In the genomic region with DNA sequence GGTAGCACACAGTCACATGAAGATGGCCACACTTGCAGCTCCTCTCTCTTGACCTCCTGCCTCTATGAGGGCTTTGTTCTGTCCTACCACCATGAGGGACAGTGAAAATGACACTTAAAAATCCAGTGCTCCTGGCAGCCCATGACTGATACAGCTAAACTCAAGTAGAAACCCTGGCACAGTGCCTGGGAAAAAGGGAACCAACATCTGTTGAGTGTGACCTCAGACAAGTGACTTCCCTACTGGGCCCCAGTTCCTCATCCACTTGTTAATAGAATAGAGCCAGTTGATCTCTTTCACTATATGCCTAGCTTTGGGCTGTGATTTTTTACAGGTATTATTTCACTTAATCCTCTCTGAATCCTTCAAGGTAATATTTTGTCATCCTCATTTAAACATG, we compare ENCODE assay signal across 10 cellular contexts. TPM values are rescaled to one million over a fixed set of nuclear protein-coding genes. Genes with fewer than 3 reads are reported as not detected.
DNase-seq lines count a peak whose midpoint lies in the region; ATAC-seq and TF ChIP-seq lines count a peak whose summit lies in the region.
"Had no signal": no experiment of that assay in that cellular context is flagged by ENCODE, and none has a peak within 500 bp of the region (broad histone marks: within the 10 kb centered on the region; RNA-seq: fewer than 3 reads in every experiment).

No MANE protein-coding gene starts in this region.

- H3K27me3 Mint-ChIP-seq in nephron progenitor cell (ENCODE audit: low read depth, poor library complexity), result peaks cover 2% of the 10 kb centered on the region

- no peak for TF ChIP-seq POLR2A in testis (IDR thresholded peaks at IDR 0.05)

- intact Hi-C loops in heart right ventricle (cut with DNase I) (no loop called here), testis (cut with DNase I; ENCODE audit: low total_unique reads) (no loop called here)

- H3K27me3 ChIP-seq in heart right ventricle (no peaks in the 10 kb centered on the region), testis (no peaks in the 10 kb centered on the region)

- peak overlapping the region in 1 of 10 donors; percentile 22 for H3K27ac ChIP-seq in heart right ventricle
- H3K27ac ChIP-seq in testis, result no peak overlapping the region

- no peaks in the 10 kb centered on the region for H3K36me3 ChIP-seq in heart right ventricle
- H3K36me3 ChIP-seq in testis (ENCODE audit: low read depth, missing control alignments), result no peaks in the 10 kb centered on the region

- H3K4me3 ChIP-seq in heart right ventricle (no peak overlapping the region), testis (no peak overlapping the region), foreskin fibroblast (ENCODE audit: low read depth in 1 of 2, low read length in 2 of 2) (no peak overlapping the region)

- H3K4me1 ChIP-seq in heart right ventricle (peaks cover 0 to 12% (median 8%) of the 10 kb centered on the region in 9 donors), testis (no peaks in the 10 kb centered on the region)

- no peaks in the 10 kb centered on the region for H3K36me3 Mint-ChIP-seq in nephron progenitor cell (ENCODE audit: low read depth)

- no peaks in the 10 kb centered on the region for H3K9me3 Mint-ChIP-seq in nephron progenitor cell

- no peak overlapping the region for H3K4me3 Mint-ChIP-seq in nephron progenitor cell

- no peak overlapping the region for H3K27ac Mint-ChIP-seq in nephron progenitor cell

- DNase-seq in NOMO-1 treated with dmso at 0.1 percent for 144 hours (lab: John Stamatoyannopoulos, UW; ENCODE audit: unreplicated experiment) (peak; percentile 48), heart right ventricle (peak in 1 of 2 donors; percentile 85), testis (peak; percentile 55), nephron progenitor cell (no peak), foreskin fibroblast (no peak)
- DNase-seq: glutamatergic neuron had no signal

- H3K4me1 Mint-ChIP-seq in nephron progenitor cell, result peaks cover 3% of the 10 kb centered on the region

- TF ChIP-seq CTCF in heart right ventricle (IDR thresholded peaks at IDR 0.05) (no peak), testis (IDR thresholded peaks at IDR 0.05) (no peak), nephron progenitor cell (IDR thresholded peaks at IDR 0.05) (no peak), foreskin fibroblast (IDR thresholded peaks at IDR 0.05; ENCODE audit: low read depth, low read length) (no peak)

- no peaks in the 10 kb centered on the region for H3K9me3 ChIP-seq in heart right ventricle
- no peaks in the 10 kb centered on the region for H3K9me3 ChIP-seq in testis

- ATAC-seq in HG03025 (IDR thresholded peaks at IDR 0.05; ENCODE audit: low FRiP score, unreplicated experiment) (peak; percentile 51), heart right ventricle (peak; percentile 58 to 95 (median 85)), HG03139 (IDR thresholded peaks at IDR 0.05; ENCODE audit: unreplicated experiment) (no peak), HG03097 (IDR thresholded peaks at IDR 0.05; ENCODE audit: low FRiP score, unreplicated experiment) (no peak)

RNA-seq across cellular contexts. Expression of a gene that starts 4.8 kb away (rescaled TPM):
- under 1 TPM in 2 of 10 donors, not detected in 8; 0.06 to 0.15 TPM for total RNA-seq in heart right ventricle
- under 1 TPM in 1 of 2 donors, not detected in 1; 0.01 TPM for polyA plus RNA-seq in heart right ventricle
- under 1 TPM; 0.12 to 0.39 TPM for total RNA-seq in testis
- 0.15 TPM for polyA plus RNA-seq in testis (ENCODE audit: insufficient read depth, low read depth, low replicate concordance)
- total RNA-seq: bronchial epithelial cell had no signal

Comparison
In these comparisons a context has a peak if more than half of its experiments do, and no peak if none do; other contexts are left out.
1. ATAC-seq: peak in HG03025 (single experiment) and heart right ventricle (8 of 8); none in HG03139 (single experiment) and HG03097 (single experiment).
2. DNase-seq: peak in NOMO-1 treated with dmso at 0.1 percent for 144 hours (single experiment) and testis (single experiment); none in nephron progenitor cell (single experiment) and foreskin fibroblast (0 of 2).